ENCODE assay signal across 31 cellular contexts in genomic region chr19:55495646-55496349, GRCh38. TPM values are rescaled to one million over a fixed set of nuclear protein-coding genes. Genes with fewer than 3 reads are reported as not detected.
A peak's percentile ranks its signal among the peaks of the same experiment; 100 is the strongest.
DNase-seq lines count a peak whose midpoint lies in the region; ATAC-seq and TF ChIP-seq lines count a peak whose summit lies in the region.
"Had no signal": no experiment of that assay in that cellular context is flagged by ENCODE, and none has a peak within 500 bp of the region (broad histone marks: within the 10 kb centered on the region; RNA-seq: fewer than 3 reads in every experiment).

No MANE protein-coding gene starts in this region.

- no peak for TF ChIP-seq CTCF in PC-9 (conservative IDR thresholded peaks at IDR 0.05)

- no peak overlapping the region for H2AFZ ChIP-seq in PC-9

- H3K36me3 ChIP-seq in PC-9 (ENCODE audit: low read depth) (no peaks in the 10 kb centered on the region), MG63 (no peaks in the 10 kb centered on the region)
- H3K36me3 ChIP-seq: ascending aorta, transverse colon had no signal

- DNase-seq in Right ventricle myocardium inferior (ENCODE audit: missing footprints) (peak; percentile 20), cardiac septum (ENCODE audit: low spot score) (no peak), PC-9 (peak; percentile 83 to 87), left kidney (ENCODE audit: low read depth, low spot score) (peak; percentile 67), MG63 (no peak), SKM-1 (lab: John Stamatoyannopoulos, UW; ENCODE audit: unreplicated experiment) (no peak), SK-N-DZ (ENCODE audit: low spot score) (no peak), NCI-H2196 treated with DMSO at 0.1 percent for 48 hours (lab: John Stamatoyannopoulos, UW; ENCODE audit: unreplicated experiment) (no peak)
- DNase-seq: 8988T; activated CD4-positive, alpha-beta T cell treated with anti-CD3 and anti-CD28 coated beads, Interleukin-2, amount 50 U/mL, for 1 hour; activated CD8-positive, alpha-beta memory T cell treated with anti-CD3 and anti-CD28 coated beads, Interleukin-2, amount 50 U/mL, for 4 hours; CD4-positive, alpha-beta memory T cell; central memory CD4-positive, alpha-beta T cell; dermis blood vessel endothelial cell; HCEC 1CT; kidney glomerular epithelial cell; mammary epithelial cell; MM.1S; naive B cell; NCI-H2107; NCI-H526; occipital lobe; transverse colon had no signal

- no peaks in the 10 kb centered on the region for H3K79me2 ChIP-seq in PC-9 (ENCODE audit: low read depth)

- H3K9me3 ChIP-seq in PC-9 (ENCODE audit: insufficient read depth, low read depth) (no peaks in the 10 kb centered on the region), MG63 (no peaks in the 10 kb centered on the region)
- H3K9me3 ChIP-seq: ascending aorta, transverse colon had no signal

- H3K4me2 ChIP-seq in PC-9, result 0 out of 2 replicates have a peak overlapping the region, but pooled peaks have one; percentile 0

- ATAC-seq in Right ventricle myocardium inferior, result no peak
- ATAC-seq: activated T-helper 17 cell treated with anti-CD3 and anti-CD28 coated beads, Interleukin-2, amount 50 U/mL, for 72 hours; GM12878; SK-N-SH treated with all-trans-retinoic acid at 6 μM for 48 hours; WTC11 had no signal

- no peaks in the 10 kb centered on the region for H4K20me1 ChIP-seq in PC-9 (ENCODE audit: insufficient read depth)

- POLR2A ChIA-PET in PC-9 (lab: Charles Lee; ENCODE audit: unreplicated experiment), result interaction anchor here (0.5 to 0.7 kb wide), 4 partner anchors 9 to 901 kb away, joined by 5 to 16 read pairs (median 5); no protein-coding TSS in a partner anchor

- H3K4me3 ChIP-seq in PC-9 (no peak overlapping the region), MG63 (no peak overlapping the region)
- H3K4me3 ChIP-seq: ascending aorta, GM12878, transverse colon had no signal

- no peaks in the 10 kb centered on the region for H3K9me2 ChIP-seq in PC-9 (ENCODE audit: insufficient read depth)

- H3K27me3 ChIP-seq in PC-9 (ENCODE audit: insufficient read depth, low read depth) (peaks cover 15% of the 10 kb centered on the region), MG63 (no peaks in the 10 kb centered on the region)
- H3K27me3 ChIP-seq: ascending aorta had no signal

- no TSS peak for BruUV-seq in PC-9 (replicated peaks; lab: Mats Ljungman, UMichigan)

- H3F3A ChIP-seq in PC-9 (ENCODE audit: insufficient read depth, low read depth), result peaks cover 14% of the 10 kb centered on the region

- CTCF ChIA-PET in PC-9 (lab: Charles Lee), result interaction anchor here (0.6 to 0.7 kb wide), 2 partner anchors 29 to 842 kb away, joined by 3 to 5 read pairs; no protein-coding TSS in a partner anchor

- intact Hi-C loops in Right ventricle myocardium inferior (cut with DNase I) (no loop called here), cardiac septum (cut with DNase I) (no loop called here), PC-9 (cut with micrococcal nuclease; ENCODE audit: unreplicated experiment) (loop anchor here (5.0 kb wide), 1 partner anchor 33 kb away; the partner anchor contains the start of genes C19orf85 and ISOC2)

- H3K27ac ChIP-seq in PC-9, result no peak overlapping the region
- H3K27ac ChIP-seq: ascending aorta, RWPE1 had no signal

- H3K4me1 ChIP-seq in PC-9 (replicated peaks; ENCODE audit: insufficient read depth), result peaks cover 13% of the 10 kb centered on the region
- H3K4me1 ChIP-seq: ascending aorta had no signal

RNA-seq across cellular contexts. Expression of gene SSC5D, which starts 7.6 kb away (rescaled TPM):
- total RNA-seq in Right ventricle myocardium inferior (3.4 TPM), cardiac septum (7.7 TPM), PC-9 (2021) (3.9 and 4.8 TPM in 2 replicates)
- total RNA-seq in MG63 (2014; rRNA removed; shearing (Covaris generic); ENCODE audit: low replicate concordance), result 1.4 TPM in 1 of 2 replicates, not detected in the other
- 0.15 and 0.27 TPM in 2 replicates for polyA plus RNA-seq in SK-N-DZ (2014; cell fraction: cytosol; rRNA removed)
- 0.17 and 0.66 TPM in 2 replicates for polyA plus RNA-seq in SK-N-DZ (2014; cell fraction: nucleus; rRNA removed)
- polyA plus RNA-seq: CD4-positive, alpha-beta memory T cell; mammary epithelial cell had no signal

RNA-seq across cellular contexts. Expression of gene NAT14, which starts 10.8 kb away (rescaled TPM):
- total RNA-seq in Right ventricle myocardium inferior (5.6 TPM), cardiac septum (6.0 TPM), PC-9 (2021) (61.6 and 103 TPM in 2 replicates)
- total RNA-seq in MG63 (2014; rRNA removed; shearing (Covaris generic); ENCODE audit: low replicate concordance), result 19.7 and 35.1 TPM in 2 replicates
- 21.2 and 40.6 TPM in 2 replicates for polyA plus RNA-seq in SK-N-DZ (2014; cell fraction: cytosol; rRNA removed)
- polyA plus RNA-seq in SK-N-DZ (2014; cell fraction: nucleus; rRNA removed), result 95.9 and 121 TPM in 2 replicates

RNA-seq across cellular contexts. Expression of gene ZNF628, which starts 19.4 kb away (rescaled TPM):
- 5.7 TPM for total RNA-seq in Right ventricle myocardium inferior
- 3.4 TPM for total RNA-seq in cardiac septum
- total RNA-seq in PC-9 (2021), result 17.7 and 19.3 TPM in 2 replicates
- 3.1 and 4.0 TPM in 2 replicates for total RNA-seq in MG63 (2014; rRNA removed; shearing (Covaris generic); ENCODE audit: low replicate concordance)
- polyA plus RNA-seq in SK-N-DZ (2014; cell fraction: cytosol; rRNA removed), result 0.89 and 0.93 TPM in 2 replicates
- polyA plus RNA-seq in SK-N-DZ (2014; cell fraction: nucleus; rRNA removed), result 0.79 and 1.1 TPM in 2 replicates

RNA-seq across cellular contexts. Expression of gene C19orf85, which starts 31.2 kb away (rescaled TPM):
- not detected for total RNA-seq in Right ventricle myocardium inferior
- total RNA-seq in cardiac septum, result not detected
- total RNA-seq in PC-9 (2021), result 0.73 and 0.74 TPM in 2 replicates
- total RNA-seq in MG63 (2014; rRNA removed; shearing (Covaris generic); ENCODE audit: low replicate concordance), result not detected in 2 replicates
- 0.52 and 0.73 TPM in 2 replicates for polyA plus RNA-seq in SK-N-DZ (2014; cell fraction: cytosol; rRNA removed)
- 0.96 TPM in 1 of 2 replicates, not detected in the other for polyA plus RNA-seq in SK-N-DZ (2014; cell fraction: nucleus; rRNA removed)
- total RNA-seq: activated T-helper 17 cell treated with anti-CD3 and anti-CD28 coated beads, Interleukin-2, amount 50 U/mL, for 72 hours; ascending aorta; CD4-positive, alpha-beta memory T cell; dermis blood vessel endothelial cell; endothelial cell of umbilical vein; GM12878; mammary epithelial cell; occipital lobe; skeletal muscle tissue; transverse colon had no signal
- polyA plus RNA-seq: CD4-positive, alpha-beta memory T cell; endothelial cell of umbilical vein; GM12878; mammary epithelial cell had no signal

RNA-seq across cellular contexts. Expression of gene ISOC2, which starts 34.4 kb away (rescaled TPM):
- total RNA-seq in Right ventricle myocardium inferior (55.2 TPM), cardiac septum (50.8 TPM), PC-9 (2021) (92.4 and 113 TPM in 2 replicates)
- 149 and 180 TPM in 2 replicates for total RNA-seq in MG63 (2014; rRNA removed; shearing (Covaris generic); ENCODE audit: low replicate concordance)
- 52.6 and 61.5 TPM in 2 replicates for polyA plus RNA-seq in SK-N-DZ (2014; cell fraction: cytosol; rRNA removed)
- 29.9 and 47.9 TPM in 2 replicates for polyA plus RNA-seq in SK-N-DZ (2014; cell fraction: nucleus; rRNA removed)

Comparison
In these comparisons a context has a peak if more than half of its experiments do, and no peak if none do; other contexts are left out.
1. DNase-seq: peak in Right ventricle myocardium inferior (single experiment), PC-9 (2 of 2) and left kidney (single experiment); none in cardiac septum (single experiment), MG63 (single experiment), SKM-1 (single experiment), SK-N-DZ (single experiment) and NCI-H2196 treated with DMSO at 0.1 percent for 48 hours (single experiment).